10 cellular contexts compared by ENCODE assay signal in the genomic region with DNA sequence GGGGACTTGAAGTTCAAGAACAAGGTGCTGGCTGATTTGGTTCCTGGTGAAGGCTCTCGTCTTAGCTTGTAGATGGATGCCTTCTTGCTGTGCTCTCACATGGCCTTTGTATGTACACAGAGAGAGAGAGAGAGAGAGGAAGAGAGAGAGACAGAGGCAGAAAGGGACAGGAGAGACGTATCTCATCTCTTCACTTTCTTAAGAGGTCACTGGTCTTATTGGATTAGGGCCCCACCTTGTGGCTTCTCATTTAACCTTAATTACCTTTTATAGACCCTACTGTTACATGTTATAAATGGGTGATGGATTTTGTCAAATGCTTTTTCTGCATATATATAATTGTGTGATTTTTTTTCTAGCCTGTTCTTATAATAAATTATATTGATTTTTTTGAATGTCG.
DNase-seq lines count a peak whose midpoint lies in the region; ATAC-seq and TF ChIP-seq lines count a peak whose summit lies in the region.
"Had no signal": no experiment of that assay in that cellular context is flagged by ENCODE, and none has a peak within 500 bp of the region (broad histone marks: within the 10 kb centered on the region; RNA-seq: fewer than 3 reads in every experiment).

No MANE protein-coding gene starts in this region.

- H3K4me3 ChIP-seq in cardiac muscle cell (no peak overlapping the region), right atrium auricular region (no peak overlapping the region), OCI-LY1 (ENCODE audit: low read depth, low read length, poor library complexity, severe bottlenecking) (no peak overlapping the region)
- H3K4me3 ChIP-seq: BLaER1 treated with 17β-estradiol and CSF1 and Interleukin-3, amounts not matched to agents 10 nM and 100 nM had no signal

- peaks cover 1 to 28% (median 12%) of the 10 kb centered on the region in 6 donors for H3K9me3 Mint-ChIP-seq in immature natural killer cell

- H3F3A ChIP-seq in OCI-LY1 (ENCODE audit: insufficient read depth, low read length) = no peaks in the 10 kb centered on the region

- no peaks in the 10 kb centered on the region for H3K27me3 ChIP-seq in cardiac muscle cell
- H3K27me3 ChIP-seq in right atrium auricular region = no peaks in the 10 kb centered on the region
- no peaks in the 10 kb centered on the region for H3K27me3 ChIP-seq in OCI-LY1 (ENCODE audit: insufficient read depth, low read length)
- H3K27me3 ChIP-seq: BLaER1 treated with 17β-estradiol and CSF1 and Interleukin-3, amounts not matched to agents 10 nM and 100 nM had no signal

- H3K36me3 Mint-ChIP-seq in immature natural killer cell = no peaks in the 10 kb centered on the region

- no peak overlapping the region for H3K4me3 Mint-ChIP-seq in immature natural killer cell

- H2AFZ ChIP-seq in OCI-LY1 (ENCODE audit: low read length) = 0 out of 2 replicates have a peak overlapping the region, but pooled peaks have one; percentile 34
- H2AFZ ChIP-seq: parathyroid adenoma had no signal

- no peak overlapping the region for H3K27ac Mint-ChIP-seq in immature natural killer cell

- no peaks in the 10 kb centered on the region for H3K9me2 ChIP-seq in OCI-LY1 (ENCODE audit: low read depth, low read length)

- no peaks in the 10 kb centered on the region for H3K9me3 ChIP-seq in cardiac muscle cell (ENCODE audit: low read depth)
- H3K9me3 ChIP-seq in right atrium auricular region = no peaks in the 10 kb centered on the region
- H3K9me3 ChIP-seq in OCI-LY1 (ENCODE audit: low read length) = no peaks in the 10 kb centered on the region
- H3K9me3 ChIP-seq: BLaER1 treated with 17β-estradiol and CSF1 and Interleukin-3, amounts not matched to agents 10 nM and 100 nM had no signal

- TF ChIP-seq CTCF in cardiac muscle cell (IDR thresholded peaks at IDR 0.05; ENCODE audit: low read depth, low read length) = peak; percentile 8
- peak in 1 of 2 donors; percentile 50 for TF ChIP-seq CTCF in right atrium auricular region (IDR thresholded peaks at IDR 0.05)
- TF ChIP-seq CTCF in OCI-LY1 (IDR thresholded peaks at IDR 0.05; ENCODE audit: low read length) = peak; percentile 55; the same call in 1 of the 2 replicates

- no peaks in the 10 kb centered on the region for H3K4me1 ChIP-seq in cardiac muscle cell (ENCODE audit: low read depth)
- no peaks in the 10 kb centered on the region for H3K4me1 ChIP-seq in right atrium auricular region
- peaks cover 3% of the 10 kb centered on the region for H3K4me1 ChIP-seq in OCI-LY1 (ENCODE audit: insufficient read depth, low read length, severe bottlenecking)
- H3K4me1 ChIP-seq: parathyroid adenoma had no signal

- ATAC-seq in HG02840 (IDR thresholded peaks at IDR 0.05; ENCODE audit: low FRiP score, unreplicated experiment) = no peak

- H4K20me1 ChIP-seq in OCI-LY1 (ENCODE audit: insufficient read depth, low read length) = no peaks in the 10 kb centered on the region
- H4K20me1 ChIP-seq: BLaER1 treated with 17β-estradiol and CSF1 and Interleukin-3, amounts not matched to agents 10 nM and 100 nM had no signal

- no peaks in the 10 kb centered on the region for H3K27me3 Mint-ChIP-seq in immature natural killer cell (ENCODE audit: low read depth in 3 of 3)

- no peak overlapping the region for H3K9ac ChIP-seq in OCI-LY1 (ENCODE audit: low read length)
- H3K9ac ChIP-seq: BLaER1 treated with 17β-estradiol and CSF1 and Interleukin-3, amounts not matched to agents 10 nM and 100 nM; parathyroid adenoma had no signal

- H3K4me1 Mint-ChIP-seq in immature natural killer cell = no peaks in the 10 kb centered on the region

- H3K4me2 ChIP-seq in OCI-LY1 (ENCODE audit: low read length) = no peak overlapping the region
- H3K4me2 ChIP-seq: BLaER1 treated with 17β-estradiol and CSF1 and Interleukin-3, amounts not matched to agents 10 nM and 100 nM had no signal

- no peaks in the 10 kb centered on the region for H3K79me2 ChIP-seq in OCI-LY1 (ENCODE audit: insufficient read depth, low read length)
- H3K79me2 ChIP-seq: parathyroid adenoma had no signal

- DNase-seq in cardiac muscle cell (ENCODE audit: low read depth in 1 of 2, low spot score in 1 of 2) (peak; percentile 26 to 60), right atrium auricular region (ENCODE audit: low spot score) (no peak), fibroblast of the conjunctiva (ENCODE audit: low read depth) (peak; percentile 3), immature natural killer cell (no peak), DMS114 treated with DMSO at 0.1 percent for 48 hours (lab: John Stamatoyannopoulos, UW; ENCODE audit: unreplicated experiment) (no peak)
- DNase-seq in activated CD8-positive, alpha-beta memory T cell treated with anti-CD3 and anti-CD28 coated beads, Interleukin-2, amount 50 U/mL, for 48 hours = no peak

- H3K36me3 ChIP-seq in cardiac muscle cell (no peaks in the 10 kb centered on the region), right atrium auricular region (no peaks in the 10 kb centered on the region), OCI-LY1 (ENCODE audit: insufficient read depth, low read length) (no peaks in the 10 kb centered on the region)
- H3K36me3 ChIP-seq: BLaER1 treated with 17β-estradiol and CSF1 and Interleukin-3, amounts not matched to agents 10 nM and 100 nM had no signal

- H3K27ac ChIP-seq in cardiac muscle cell (no peak overlapping the region), right atrium auricular region (no peak overlapping the region), OCI-LY1 (ENCODE audit: low read depth, low read length, poor library complexity, severe bottlenecking) (no peak overlapping the region)
- H3K27ac ChIP-seq: BLaER1 treated with 17β-estradiol and CSF1 and Interleukin-3, amounts not matched to agents 10 nM and 100 nM; parathyroid adenoma had no signal

Comparison
In these comparisons a context has a peak if more than half of its experiments do, and no peak if none do; other contexts are left out.
1. DNase-seq: peak in cardiac muscle cell (2 of 2) and fibroblast of the conjunctiva (single experiment); none in right atrium auricular region (single experiment), activated CD8-positive, alpha-beta memory T cell treated with anti-CD3 and anti-CD28 coated beads, Interleukin-2, amount 50 U/mL, for 48 hours (single experiment), immature natural killer cell (0 of 3) and DMS114 treated with DMSO at 0.1 percent for 48 hours (single experiment).